Comparison of ENCODE assay signal across 13 cellular contexts in the genomic region with DNA sequence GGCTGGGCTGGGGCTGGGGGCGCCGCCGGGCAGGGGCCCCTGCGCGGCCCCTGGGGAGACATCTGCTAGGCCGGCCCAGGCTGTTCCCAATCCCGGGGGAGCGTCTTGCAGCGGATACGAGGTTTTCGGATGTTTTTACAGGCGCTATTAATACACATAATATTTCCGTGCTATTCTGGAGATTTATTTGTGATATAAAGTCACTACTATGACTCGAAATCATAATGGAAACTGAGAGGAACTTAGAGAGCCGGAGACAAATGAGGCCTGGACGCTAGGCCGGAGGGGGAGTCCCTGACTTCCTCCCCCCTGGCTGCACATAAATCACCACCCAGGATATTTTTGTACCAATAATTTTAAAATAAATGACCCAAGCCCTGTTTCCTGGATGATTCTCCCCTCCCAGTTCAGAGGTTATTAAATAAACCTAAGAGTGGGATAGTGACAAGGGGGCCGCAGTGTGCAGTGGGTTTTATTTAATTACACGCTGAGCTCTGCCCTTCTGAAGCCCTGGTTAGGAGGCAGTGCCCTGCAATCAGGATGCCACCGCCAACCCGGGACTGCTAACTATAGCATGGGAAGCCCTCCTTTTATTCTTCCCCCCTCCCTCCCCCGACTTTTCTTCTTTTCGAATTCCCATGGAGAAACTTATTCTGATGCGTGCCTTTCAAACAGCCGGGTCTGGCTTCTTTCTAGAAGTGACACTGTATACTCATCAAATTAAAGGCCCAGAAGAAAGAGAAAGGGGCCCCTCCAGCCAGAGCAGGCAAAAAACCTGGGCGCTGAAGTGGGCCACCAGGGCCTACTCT.
DNase-seq lines count a peak whose midpoint lies in the region; ATAC-seq and TF ChIP-seq lines count a peak whose summit lies in the region.
"Had no signal": no experiment of that assay in that cellular context is flagged by ENCODE, and none has a peak within 500 bp of the region (broad histone marks: within the 10 kb centered on the region; RNA-seq: fewer than 3 reads in every experiment).

No MANE protein-coding gene starts in this region.

- no peaks in the 10 kb centered on the region for H3K9me3 ChIP-seq in HUES48 (ENCODE audit: control insufficient read depth, insufficient read depth, low read length)
- H3K9me3 ChIP-seq in suprapubic skin, result no peaks in the 10 kb centered on the region
- H3K9me3 ChIP-seq in OCI-LY7 (ENCODE audit: low read length), result no peaks in the 10 kb centered on the region

- TF ChIP-seq CTCF in glutamatergic neuron (IDR thresholded peaks at IDR 0.05; ENCODE audit: partially characterized antibody, unreplicated experiment), result no peak
- no peak for TF ChIP-seq CTCF in mesothelial cell of epicardium (IDR thresholded peaks at IDR 0.05; ENCODE audit: unreplicated experiment)
- TF ChIP-seq CTCF in suprapubic skin (IDR thresholded peaks at IDR 0.05), result no peak
- TF ChIP-seq CTCF in OCI-LY7 (conservative IDR thresholded peaks at IDR 0.05; ENCODE audit: low read length), result no peak

- H3K27ac Mint-ChIP-seq in glutamatergic neuron (ENCODE audit: unreplicated experiment) (no peak overlapping the region), mesothelial cell of epicardium (no peak overlapping the region)
- H3K27ac Mint-ChIP-seq: stimulated activated effector memory CD8-positive, alpha-beta T cell treated with anti-CD3 and anti-CD28 coated beads, Interleukin-12 subunit alpha, Interleukin-12 subunit beta, amount 100 ng/mL, for 72 hours had no signal

- H3K27ac ChIP-seq in HUES48 (ENCODE audit: low read depth, low read length) (no peak overlapping the region), suprapubic skin (no peak overlapping the region), OCI-LY7 (ENCODE audit: low read depth, low read length, poor library complexity, severe bottlenecking) (no peak overlapping the region)

- no peaks in the 10 kb centered on the region for H3K79me2 ChIP-seq in OCI-LY7 (ENCODE audit: insufficient read depth, low read depth, low read length)

- no peaks in the 10 kb centered on the region for H3K36me3 ChIP-seq in HUES48 (ENCODE audit: control insufficient read depth, insufficient read depth, low read length)
- H3K36me3 ChIP-seq in suprapubic skin, result no peaks in the 10 kb centered on the region
- H3K36me3 ChIP-seq in OCI-LY7 (ENCODE audit: insufficient read depth, low read length), result no peaks in the 10 kb centered on the region

- peaks cover 72% of the 10 kb centered on the region for H3K27me3 ChIP-seq in HUES48 (ENCODE audit: control insufficient read depth, insufficient read depth, low read length)
- H3K27me3 ChIP-seq in suprapubic skin, result peaks cover 78% of the 10 kb centered on the region

- H3K9me3 Mint-ChIP-seq in glutamatergic neuron (ENCODE audit: unreplicated experiment) (peaks cover 4% of the 10 kb centered on the region), mesothelial cell of epicardium (no peaks in the 10 kb centered on the region)
- H3K9me3 Mint-ChIP-seq: stimulated activated effector memory CD8-positive, alpha-beta T cell treated with anti-CD3 and anti-CD28 coated beads, Interleukin-12 subunit alpha, Interleukin-12 subunit beta, amount 100 ng/mL, for 72 hours had no signal

- H3K9me2 ChIP-seq in OCI-LY7 (ENCODE audit: insufficient read depth, low read length), result no peaks in the 10 kb centered on the region

- H3K4me1 ChIP-seq in HUES48 (ENCODE audit: control insufficient read depth, insufficient read depth, low read length), result peaks cover 31% of the 10 kb centered on the region
- peaks cover 11% of the 10 kb centered on the region for H3K4me1 ChIP-seq in suprapubic skin
- H3K4me1 ChIP-seq in OCI-LY7 (ENCODE audit: insufficient read depth, low read length, poor library complexity, severe bottlenecking), result no peaks in the 10 kb centered on the region

- H3K4me3 Mint-ChIP-seq in glutamatergic neuron (ENCODE audit: unreplicated experiment), result peak overlapping the region; percentile 72
- H3K4me3 Mint-ChIP-seq in mesothelial cell of epicardium, result peak overlapping the region; percentile 45
- H3K4me3 Mint-ChIP-seq: stimulated activated effector memory CD8-positive, alpha-beta T cell treated with anti-CD3 and anti-CD28 coated beads, Interleukin-12 subunit alpha, Interleukin-12 subunit beta, amount 100 ng/mL, for 72 hours had no signal

- DNase-seq in glutamatergic neuron, result no peak
- no peak for DNase-seq in mesothelial cell of epicardium (ENCODE audit: low spot score in 2 of 2, unreplicated experiment in 2 of 2)
- no peak for DNase-seq in suprapubic skin (ENCODE audit: low spot score in 2 of 2)
- DNase-seq in NCI-H1694 treated with DMSO at 0.1 percent for 48 hours (lab: John Stamatoyannopoulos, UW), result no peak
- DNase-seq in OCI-LY7 (ENCODE audit: low spot score), result no peak
- DNase-seq in NCI-H510A (lab: John Stamatoyannopoulos, UW), result no peak
- DNase-seq: DMS153, NCI-H187 treated with DMSO at 0.1 percent for 48 hours, NCI-H510A treated with DMSO at 0.1 percent for 48 hours, PC-3 had no signal

- POLR2A ChIA-PET in OCI-LY7 (lab: Charles Lee), result no interaction called here

- H3K36me3 Mint-ChIP-seq in glutamatergic neuron (ENCODE audit: unreplicated experiment) (no peaks in the 10 kb centered on the region), mesothelial cell of epicardium (peaks cover 2% of the 10 kb centered on the region)
- H3K36me3 Mint-ChIP-seq: stimulated activated effector memory CD8-positive, alpha-beta T cell treated with anti-CD3 and anti-CD28 coated beads, Interleukin-12 subunit alpha, Interleukin-12 subunit beta, amount 100 ng/mL, for 72 hours had no signal

- H4K20me1 ChIP-seq in OCI-LY7 (ENCODE audit: insufficient read depth, low read length), result no peaks in the 10 kb centered on the region

- H3K4me2 ChIP-seq in OCI-LY7 (ENCODE audit: low read length), result no peak overlapping the region

- CTCF ChIA-PET in OCI-LY7 (lab: Charles Lee; ENCODE audit: unreplicated experiment), result no interaction called here

- peaks cover 15% of the 10 kb centered on the region for H3K27me3 Mint-ChIP-seq in glutamatergic neuron (ENCODE audit: unreplicated experiment)
- H3K27me3 Mint-ChIP-seq in mesothelial cell of epicardium (ENCODE audit: low read depth), result peaks cover 95% of the 10 kb centered on the region

- intact Hi-C loops in OCI-LY7 (cut with micrococcal nuclease; ENCODE audit: unreplicated experiment), result no loop called here

- no peak overlapping the region for H3K9ac ChIP-seq in HUES48 (ENCODE audit: low read depth, low read length)

- H2AFZ ChIP-seq in OCI-LY7 (ENCODE audit: low read length), result no peak overlapping the region

- peak overlapping the region; percentile 64; the same call in 1 of the 2 replicates for H3K4me3 ChIP-seq in HUES48 (ENCODE audit: low read depth, low read length)
- H3K4me3 ChIP-seq in suprapubic skin, result peak overlapping the region; percentile 33
- no peak overlapping the region for H3K4me3 ChIP-seq in OCI-LY7 (ENCODE audit: low read depth, low read length, poor library complexity, severe bottlenecking)

- WGBS in suprapubic skin, result 44% methylated on average over 25 of the region's 26 CpGs

- BruUV-seq in OCI-LY7 (replicated peaks; lab: Mats Ljungman, UMichigan), result no TSS peak

- TF ChIP-seq POLR2A in suprapubic skin (IDR thresholded peaks at IDR 0.05), result no peak

- TF ChIP-seq EP300 in suprapubic skin (IDR thresholded peaks at IDR 0.05), result no peak

- no peak for ATAC-seq in HG03457 (IDR thresholded peaks at IDR 0.05; ENCODE audit: unreplicated experiment)
- ATAC-seq: PC-3; stimulated activated effector memory CD8-positive, alpha-beta T cell treated with anti-CD3 and anti-CD28 coated beads, Interleukin-12 subunit alpha, Interleukin-12 subunit beta, amount 100 ng/mL, for 72 hours had no signal

- H3K4me1 Mint-ChIP-seq in glutamatergic neuron (ENCODE audit: low read depth, unreplicated experiment), result peaks cover 27% of the 10 kb centered on the region
- peaks cover 28% of the 10 kb centered on the region for H3K4me1 Mint-ChIP-seq in mesothelial cell of epicardium
- H3K4me1 Mint-ChIP-seq: stimulated activated effector memory CD8-positive, alpha-beta T cell treated with anti-CD3 and anti-CD28 coated beads, Interleukin-12 subunit alpha, Interleukin-12 subunit beta, amount 100 ng/mL, for 72 hours had no signal
